Comparison of ENCODE assay signal across 9 cellular contexts in the genomic region with DNA sequence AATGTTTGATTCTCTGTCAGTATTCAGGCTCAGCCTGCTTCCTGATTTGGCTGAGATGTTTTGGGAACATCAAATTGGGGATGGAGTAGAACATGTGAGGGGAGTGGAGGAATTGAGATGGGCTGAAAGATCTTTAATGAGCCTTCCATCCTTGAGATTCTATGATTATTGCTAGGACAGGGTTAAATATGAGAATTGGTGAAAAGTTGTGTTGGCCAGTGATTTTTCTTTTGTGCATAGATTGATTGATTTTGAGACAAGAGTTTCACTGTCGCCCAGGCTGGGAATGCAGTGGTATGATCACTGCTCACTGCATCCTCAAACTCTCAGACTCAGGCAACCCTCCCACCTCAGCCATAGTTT. TPM values are rescaled to one million over a fixed set of nuclear protein-coding genes. Genes with fewer than 3 reads are reported as not detected.
A peak's percentile ranks its signal among the peaks of the same experiment; 100 is the strongest.
DNase-seq lines count a peak whose midpoint lies in the region; ATAC-seq and TF ChIP-seq lines count a peak whose summit lies in the region.
"Had no signal": no experiment of that assay in that cellular context is flagged by ENCODE, and none has a peak within 500 bp of the region (broad histone marks: within the 10 kb centered on the region; RNA-seq: fewer than 3 reads in every experiment).

No MANE protein-coding gene starts in this region.

- ATAC-seq in heart right ventricle = no peak
- no peak for ATAC-seq in left cardiac atrium
- no peak for ATAC-seq in natural killer cell treated with Interleukin-12 subunit alpha and Interleukin-12 subunit beta and Interleukin-15 and Interleukin-18, amount 100 ng/mL, for 72 hours
- ATAC-seq in GM18907 (IDR thresholded peaks at IDR 0.05; ENCODE audit: unreplicated experiment) = no peak

- WGBS in heart right ventricle, 2 donors = 88 to 90% methylated on average over 1 of the region's 1 CpG

- TF ChIP-seq CTCF in heart right ventricle (IDR thresholded peaks at IDR 0.05) (no peak), vagina (IDR thresholded peaks at IDR 0.05) (no peak)

- H3K27ac Mint-ChIP-seq in natural killer cell treated with Interleukin-12 subunit alpha and Interleukin-12 subunit beta and Interleukin-15 and Interleukin-18, amount 100 ng/mL, for 72 hours = peak overlapping the region; percentile 83 to 89

- no peak for TF ChIP-seq POLR2A in vagina (IDR thresholded peaks at IDR 0.05)

- H3K4me3 ChIP-seq in heart right ventricle (no peak overlapping the region), vagina (peak overlapping the region in 1 of 2 donors; percentile 7)

- no peaks in the 10 kb centered on the region for H3K9me3 Mint-ChIP-seq in natural killer cell treated with Interleukin-12 subunit alpha and Interleukin-12 subunit beta and Interleukin-15 and Interleukin-18, amount 100 ng/mL, for 72 hours

- DNase-seq in heart right ventricle = no peak
- no peak for DNase-seq in left cardiac atrium
- DNase-seq in natural killer cell treated with Interleukin-12 subunit alpha and Interleukin-12 subunit beta and Interleukin-15 and Interleukin-18, amount 100 ng/mL, for 72 hours (ENCODE audit: low spot score) = no peak
- no peak for DNase-seq in vagina (ENCODE audit: extremely low spot score in 2 of 2)
- DNase-seq in T1000 (lab: John Stamatoyannopoulos, UW) = no peak
- DNase-seq in HK-2 (ENCODE audit: unreplicated experiment) = no peak
- DNase-seq: NCI-H526 treated with DMSO at 0.1 percent for 48 hours had no signal

- H3K36me3 ChIP-seq in heart right ventricle (no peaks in the 10 kb centered on the region), vagina (no peaks in the 10 kb centered on the region)

- H3K27me3 Mint-ChIP-seq in natural killer cell treated with Interleukin-12 subunit alpha and Interleukin-12 subunit beta and Interleukin-15 and Interleukin-18, amount 100 ng/mL, for 72 hours = no peaks in the 10 kb centered on the region

- peaks cover 61 to 71% of the 10 kb centered on the region in 2 donors for H3K4me1 Mint-ChIP-seq in natural killer cell treated with Interleukin-12 subunit alpha and Interleukin-12 subunit beta and Interleukin-15 and Interleukin-18, amount 100 ng/mL, for 72 hours (ENCODE audit: low read depth in 2 of 2)

- H3K4me1 ChIP-seq in heart right ventricle = peaks cover 10 to 83% (median 78%) of the 10 kb centered on the region in 9 donors
- peaks cover 80% of the 10 kb centered on the region for H3K4me1 ChIP-seq in vagina

- H3K27me3 ChIP-seq in heart right ventricle = no peaks in the 10 kb centered on the region
- H3K27me3 ChIP-seq in vagina = no peaks in the 10 kb centered on the region

- H3K9me3 ChIP-seq in heart right ventricle (peaks cover 0 to 5% (median 0%) of the 10 kb centered on the region in 11 donors), vagina (no peaks in the 10 kb centered on the region)

- peaks cover 13% of the 10 kb centered on the region for H3K36me3 Mint-ChIP-seq in natural killer cell treated with Interleukin-12 subunit alpha and Interleukin-12 subunit beta and Interleukin-15 and Interleukin-18, amount 100 ng/mL, for 72 hours

- H3K4me3 Mint-ChIP-seq in natural killer cell treated with Interleukin-12 subunit alpha and Interleukin-12 subunit beta and Interleukin-15 and Interleukin-18, amount 100 ng/mL, for 72 hours = peak overlapping the region; percentile 77

- intact Hi-C loops in heart right ventricle (cut with DNase I) = loop anchor here in 1 of 10 donors (2.0 kb wide), 1 partner anchor 52 kb away; no protein-coding TSS in a partner anchor
- intact Hi-C loops in left cardiac atrium (cut with DNase I) = no loop called here
- intact Hi-C loops in vagina (cut with DNase I) = no loop called here

- H3K27ac ChIP-seq in heart right ventricle (peak overlapping the region in 7 of 10 donors; percentile 5 to 60 (median 51)), cingulate gyrus (ENCODE audit: low read depth, low read length) (peak overlapping the region; percentile 50), vagina (peak overlapping the region; percentile 72)

RNA-seq across cellular contexts. Expression of gene IQGAP1, which starts 32.4 kb away (rescaled TPM):
- total RNA-seq in heart right ventricle (10 to 100 TPM; 28.6 to 81.7 (median 35.0) TPM), left cardiac atrium (10 to 100 TPM; 70.4 to 79.2 TPM), vagina (261 TPM)
- 10 to 100 TPM; 29.5 to 41.7 TPM for polyA plus RNA-seq in heart right ventricle
- 100 to 1,000 TPM; 222 to 382 TPM for total RNA-seq in natural killer cell treated with Interleukin-12 subunit alpha and Interleukin-12 subunit beta and Interleukin-15 and Interleukin-18, amount 100 ng/mL, for 72 hours
